ENCODE assay signal across 8 cellular contexts in the genomic region with DNA sequence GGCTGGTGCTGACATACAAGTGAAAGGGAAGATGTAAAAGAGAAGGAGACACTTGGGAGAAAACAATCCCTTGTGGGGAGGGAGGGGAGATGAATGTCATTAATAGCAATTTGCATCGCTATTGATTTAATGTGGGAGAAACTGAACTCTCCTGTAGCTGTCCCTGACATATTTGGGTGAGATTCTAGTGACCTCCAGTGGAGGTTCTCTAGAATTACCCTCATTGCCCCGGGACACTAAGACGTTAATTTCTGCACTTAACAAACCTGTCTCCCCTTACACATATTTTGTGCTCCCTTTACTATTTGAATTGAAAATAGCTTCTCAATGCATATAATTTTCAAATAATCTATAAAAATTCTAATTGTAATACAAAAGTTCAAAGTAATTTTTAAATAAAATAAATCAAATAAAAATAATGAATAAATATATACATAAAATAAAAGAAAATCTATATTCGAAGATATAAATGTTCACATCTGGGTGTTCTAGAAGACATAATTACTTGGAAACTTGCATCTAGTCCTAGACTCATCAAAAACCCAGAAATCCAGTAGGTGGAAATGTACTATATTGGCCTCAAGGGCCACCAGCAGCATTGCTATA.
A peak's percentile ranks its signal among the peaks of the same experiment; 100 is the strongest.
DNase-seq lines count a peak whose midpoint lies in the region; ATAC-seq, FAIRE-seq and TF ChIP-seq lines count a peak whose summit lies in the region.

No MANE protein-coding gene starts in this region.

- no peak overlapping the region for H3K9ac ChIP-seq in endothelial cell of umbilical vein (replicated peaks; ENCODE audit: extremely low read depth, insufficient read depth, low read length)

- H4K20me1 ChIP-seq in PC-9 (ENCODE audit: insufficient read depth) (no peaks in the 10 kb centered on the region), endothelial cell of umbilical vein (replicated peaks; ENCODE audit: control insufficient read depth, extremely low read depth, insufficient read depth, low read length) (no peaks in the 10 kb centered on the region)

- ATAC-seq in mucosa of descending colon, result peak; percentile 55
- ATAC-seq in GM19023 (IDR thresholded peaks at IDR 0.05; ENCODE audit: unreplicated experiment), result no peak

- 20 to 22% methylated on average over 4 of the region's 4 CpGs for WGBS in lower leg skin, 2 donors

- intact Hi-C loops in PC-9 (cut with micrococcal nuclease; ENCODE audit: unreplicated experiment), result loop anchor here (1.0 to 5.0 kb wide), 6 partner anchors 286 to 1712 kb away; no protein-coding TSS in a partner anchor
- intact Hi-C loops in endothelial cell of umbilical vein (cut with micrococcal nuclease), result loop anchor here (1.0 to 10.0 kb wide), 6 partner anchors 259 to 1714 kb away; no protein-coding TSS in a partner anchor
- intact Hi-C loops in mucosa of descending colon (cut with DNase I, micrococcal nuclease), result loop anchor here in 1 of 2 donors (10.0 kb wide), 1 partner anchor 1539 kb away; no protein-coding TSS in a partner anchor
- intact Hi-C loops in lower leg skin (cut with DNase I; ENCODE audit: low total_unique reads), result no loop called here

- H2AFZ ChIP-seq in PC-9 (no peak overlapping the region), endothelial cell of umbilical vein (ENCODE audit: low read depth, low read length) (no peak overlapping the region)

- no peaks in the 10 kb centered on the region for H3K79me2 ChIP-seq in PC-9 (ENCODE audit: low read depth)
- no peaks in the 10 kb centered on the region for H3K79me2 ChIP-seq in endothelial cell of umbilical vein (ENCODE audit: control insufficient read depth, insufficient read depth, low read length)

- BruUV-seq in PC-9 (replicated peaks; lab: Mats Ljungman, UMichigan), result no TSS peak
- BruUV-seq in endothelial cell of umbilical vein (replicated peaks; lab: Mats Ljungman, UMichigan), result no TSS peak

- peak; percentile 17 for DNase-seq in BE2C
- DNase-seq in GM19238 (ENCODE audit: insufficient read length, low spot score), result peak; percentile 8
- peak; percentile 41 to 57 for DNase-seq in Kasumi-1 (lab: John Stamatoyannopoulos, UW)
- peak; percentile 12 to 46 for DNase-seq in PC-9
- DNase-seq in endothelial cell of umbilical vein (ENCODE audit: low read depth, low spot score), result peak; percentile 57
- no peak for DNase-seq in mucosa of descending colon
- no peak for DNase-seq in lower leg skin (ENCODE audit: low spot score in 2 of 2)

- CTCF ChIA-PET in PC-9 (lab: Charles Lee) (interaction anchor here (0.5 to 0.6 kb wide), 3 partner anchors 809 to 1806 kb away, joined by 3 read pairs; no protein-coding TSS in a partner anchor), endothelial cell of umbilical vein (lab: Charles Lee) (interaction anchor here (0.6 to 4.9 kb wide), 17 partner anchors 9 to 1716 kb away, joined by 3 to 44 read pairs (median 5); no protein-coding TSS in a partner anchor)

- no peak for TF ChIP-seq POLR2A in endothelial cell of umbilical vein (IDR thresholded peaks at IDR 0.05; ENCODE audit: low read depth, low read length)
- no peak for TF ChIP-seq POLR2A in lower leg skin (IDR thresholded peaks at IDR 0.05)

- TF ChIP-seq CTCF in BE2C (IDR thresholded peaks at IDR 0.05; ENCODE audit: low read depth, low read length), result peak; percentile 72
- peak; percentile 85 for TF ChIP-seq CTCF in PC-9 (conservative IDR thresholded peaks at IDR 0.05)
- peak; percentile 29 to 52 for TF ChIP-seq CTCF in endothelial cell of umbilical vein (IDR thresholded peaks at IDR 0.05; ENCODE audit: extremely low read depth in 1 of 2, insufficient read depth in 1 of 2, low read depth in 1 of 2, low read length in 2 of 2)
- TF ChIP-seq CTCF in mucosa of descending colon (IDR thresholded peaks at IDR 0.05), result peak; percentile 33
- TF ChIP-seq CTCF in lower leg skin (IDR thresholded peaks at IDR 0.05), result no peak

- H3K36me3 ChIP-seq in BE2C (no peaks in the 10 kb centered on the region), PC-9 (ENCODE audit: low read depth) (no peaks in the 10 kb centered on the region), endothelial cell of umbilical vein (ENCODE audit: control insufficient read depth in 2 of 2, extremely low read depth in 1 of 2, insufficient read depth in 2 of 2, low read length in 2 of 2) (no peaks in the 10 kb centered on the region), mucosa of descending colon (ENCODE audit: low read depth) (no peaks in the 10 kb centered on the region)

- dilution Hi-C loops in endothelial cell of umbilical vein (cut with MboI; ENCODE audit: extremely low pct_ligation_motif_present, low sequenced_read_pairs), result no loop called here

- no peak overlapping the region for H3K4me2 ChIP-seq in PC-9
- no peak overlapping the region for H3K4me2 ChIP-seq in endothelial cell of umbilical vein (ENCODE audit: insufficient read depth, low read length)

- H3K27ac ChIP-seq in PC-9 (no peak overlapping the region), endothelial cell of umbilical vein (ENCODE audit: insufficient read depth, low read depth, low read length) (no peak overlapping the region)

- H3K9me3 ChIP-seq in BE2C, result no peaks in the 10 kb centered on the region
- no peaks in the 10 kb centered on the region for H3K9me3 ChIP-seq in PC-9 (ENCODE audit: insufficient read depth, low read depth)
- H3K9me3 ChIP-seq in endothelial cell of umbilical vein (replicated peaks; ENCODE audit: control insufficient read depth, insufficient read depth, low read length), result no peaks in the 10 kb centered on the region
- H3K9me3 ChIP-seq in mucosa of descending colon, result no peaks in the 10 kb centered on the region

- no peaks in the 10 kb centered on the region for H3K4me1 ChIP-seq in BE2C
- H3K4me1 ChIP-seq in PC-9 (replicated peaks; ENCODE audit: insufficient read depth), result no peaks in the 10 kb centered on the region
- no peaks in the 10 kb centered on the region for H3K4me1 ChIP-seq in endothelial cell of umbilical vein (ENCODE audit: control insufficient read depth, extremely low read depth, insufficient read depth, low read length)
- H3K4me1 ChIP-seq in mucosa of descending colon (ENCODE audit: low read depth), result no peaks in the 10 kb centered on the region

- POLR2A ChIA-PET in PC-9 (lab: Charles Lee; ENCODE audit: unreplicated experiment) (no interaction called here), endothelial cell of umbilical vein (lab: Charles Lee) (no interaction called here)

- FAIRE-seq in endothelial cell of umbilical vein (lab: Jason Lieb, UNC), result no peak

- no peaks in the 10 kb centered on the region for H3K9me1 ChIP-seq in endothelial cell of umbilical vein (replicated peaks; ENCODE audit: control insufficient read depth, extremely low read depth, insufficient read depth, low read length)

- no peak overlapping the region for H3K4me3 ChIP-seq in BE2C (ENCODE audit: low read depth, low read length)
- no peak overlapping the region for H3K4me3 ChIP-seq in PC-9
- no peak overlapping the region for H3K4me3 ChIP-seq in endothelial cell of umbilical vein (replicated peaks in 1 of 3; ENCODE audit: insufficient read depth in 1 of 3, low read depth in 1 of 3, low read length in 3 of 3)
- no peak overlapping the region for H3K4me3 ChIP-seq in mucosa of descending colon
- no peak overlapping the region for H3K4me3 ChIP-seq in lower leg skin (ENCODE audit: low read depth, poor library complexity, severe bottlenecking)

- H3F3A ChIP-seq in PC-9 (ENCODE audit: insufficient read depth, low read depth), result no peaks in the 10 kb centered on the region

- H3K27me3 ChIP-seq in BE2C, result no peaks in the 10 kb centered on the region
- H3K27me3 ChIP-seq in PC-9 (ENCODE audit: insufficient read depth, low read depth), result no peaks in the 10 kb centered on the region
- no peaks in the 10 kb centered on the region for H3K27me3 ChIP-seq in endothelial cell of umbilical vein (ENCODE audit: control insufficient read depth in 2 of 2, insufficient read depth in 2 of 2, low read length in 2 of 2)

- no peaks in the 10 kb centered on the region for H3K9me2 ChIP-seq in PC-9 (ENCODE audit: insufficient read depth)

TF ChIP-seq in endothelial cell of umbilical vein, 7 proteins besides CTCF, POLR2A, EP300 and RAD21:
- TF ChIP-seq POLR2AphosphoS5 (IDR thresholded peaks at IDR 0.05; ENCODE audit: insufficient read depth, low read depth, low read length) (no peak), FOS (IDR thresholded peaks at IDR 0.05; ENCODE audit: borderline replicate concordance, insufficient read depth, low read length) (no peak), GATA2 (IDR thresholded peaks at IDR 0.05; ENCODE audit: insufficient read depth, insufficient read length, low read depth, low read length) (no peak), MYC (IDR thresholded peaks at IDR 0.05; ENCODE audit: low read depth, low read length) (no peak), EZH2 (IDR thresholded peaks at IDR 0.05; ENCODE audit: borderline replicate concordance, low read depth, low read length, severe bottlenecking) (no peak), JUN (IDR thresholded peaks at IDR 0.05; ENCODE audit: borderline replicate concordance, insufficient read depth, insufficient read length, low read depth) (no peak)
- TF ChIP-seq, protein P1, sequence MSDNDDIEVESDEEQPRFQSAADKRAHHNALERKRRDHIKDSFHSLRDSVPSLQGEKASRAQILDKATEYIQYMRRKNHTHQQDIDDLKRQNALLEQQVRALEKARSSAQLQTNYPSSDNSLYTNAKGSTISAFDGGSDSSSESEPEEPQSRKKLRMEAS (IDR thresholded peaks at IDR 0.05; ENCODE audit: insufficient read depth, insufficient read length), result no peak

Comparison
In these comparisons a context has a peak if more than half of its experiments do, and no peak if none do; other contexts are left out.
1. DNase-seq: peak in BE2C (single experiment), GM19238 (single experiment), Kasumi-1 (2 of 2), PC-9 (2 of 2) and endothelial cell of umbilical vein (single experiment); none in mucosa of descending colon (0 of 3) and lower leg skin (0 of 2).
2. CTCF ChIP-seq: peak in BE2C (single experiment), PC-9 (single experiment), endothelial cell of umbilical vein (2 of 2) and mucosa of descending colon (single experiment); none in lower leg skin (0 of 3).